39 cellular contexts compared by ENCODE assay signal in the genomic region with DNA sequence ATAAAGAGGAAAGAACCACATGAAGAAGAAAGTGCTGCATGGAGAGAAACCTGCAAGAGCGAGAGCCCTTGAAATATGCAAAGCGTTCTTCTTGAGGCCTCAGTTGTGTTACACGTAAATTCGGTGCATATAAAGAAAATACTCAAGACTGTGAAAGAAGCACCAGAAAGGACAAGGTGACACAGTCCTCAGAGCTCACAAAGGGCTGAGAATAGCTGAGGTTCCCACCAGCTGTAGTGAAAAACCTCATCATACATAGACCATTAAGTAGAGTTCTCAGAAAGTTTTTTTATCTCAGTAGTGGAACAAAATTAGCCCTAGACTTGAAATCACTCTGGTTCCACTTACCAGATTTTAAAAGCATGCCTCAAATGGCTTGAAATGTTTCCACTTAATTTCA.
"Had no signal": no experiment of that assay in that cellular context is flagged by ENCODE, and none has a peak within 500 bp of the region (broad histone marks: within the 10 kb centered on the region; RNA-seq: fewer than 3 reads in every experiment).

No MANE protein-coding gene starts in this region.

- H3K9me3 ChIP-seq: adrenal gland, ascending aorta, body of pancreas had no signal

- ATAC-seq: activated naive CD4-positive, alpha-beta T cell treated with anti-CD3 and anti-CD28 coated beads, Interleukin-2, amount 50 U/mL, for 72 hours; activated naive CD8-positive, alpha-beta T cell treated with anti-CD3 and anti-CD28 coated beads, Interleukin-2, amount 50 U/mL, for 24 hours; activated T-cell treated with anti-CD3 and anti-CD28 coated beads, Interleukin-2, amount 50 U/mL, for 4 hours; activated T-cell treated with anti-CD3 and anti-CD28 coated beads, Interleukin-2, amount 50 U/mL, for 72 hours; activated T-helper 17 cell treated with anti-CD3 and anti-CD28 coated beads, Interleukin-2, amount 50 U/mL, for 72 hours; body of pancreas had no signal

- H3K27me3 ChIP-seq: adrenal gland, ascending aorta, body of pancreas, brain microvascular endothelial cell, breast epithelium, cardiac muscle cell had no signal

- H3K27ac ChIP-seq: adrenal gland, ascending aorta, body of pancreas, brain microvascular endothelial cell, breast epithelium, cardiac muscle cell had no signal

- H3K36me3 Mint-ChIP-seq: activated naive CD4-positive, alpha-beta T cell treated with anti-CD3 and anti-CD28 coated beads, Interleukin-2, amount 10 ng/mL, durations not matched to agents 7 days and 5 days; activated naive CD4-positive, alpha-beta T cell treated with anti-CD3 and anti-CD28 coated beads, Interleukin-2, amount 50 U/mL, for 24 hours; activated naive CD4-positive, alpha-beta T cell treated with anti-CD3 and anti-CD28 coated beads, Interleukin-2, amount 50 U/mL, for 72 hours; activated naive CD8-positive, alpha-beta T cell; activated naive CD8-positive, alpha-beta T cell treated with anti-CD3 and anti-CD28 coated beads for 36 hours; activated naive CD8-positive, alpha-beta T cell treated with anti-CD3 and anti-CD28 coated beads, Interleukin-2, amount 10 ng/mL, durations not matched to agents 7 days and 5 days; brain had no signal

- H3K9me3 Mint-ChIP-seq: activated naive CD4-positive, alpha-beta T cell treated with anti-CD3 and anti-CD28 coated beads, Interleukin-2, amount 50 U/mL, for 24 hours; activated naive CD8-positive, alpha-beta T cell treated with anti-CD3 and anti-CD28 coated beads for 36 hours; activated naive CD8-positive, alpha-beta T cell treated with anti-CD3 and anti-CD28 coated beads, Interleukin-2, amount 10 ng/mL, durations not matched to agents 7 days and 5 days; activated naive CD8-positive, alpha-beta T cell treated with anti-CD3 and anti-CD28 coated beads, Interleukin-2, amount 50 U/mL, for 24 hours; activated T-cell treated with anti-CD3 and anti-CD28 coated beads, Interleukin-2, amount 50 U/mL, for 24 hours; activated T-cell treated with anti-CD3 and anti-CD28 coated beads, Interleukin-2, amount 50 U/mL, for 4 hours; activated T-helper 17 cell treated with anti-CD3 and anti-CD28 coated beads, Interleukin-2, amount 50 U/mL, for 72 hours; brain; central memory CD8-positive, alpha-beta T cell had no signal

- H3K4me1 Mint-ChIP-seq: activated naive CD4-positive, alpha-beta T cell treated with anti-CD3 and anti-CD28 coated beads, Interleukin-2, amount 10 ng/mL, durations not matched to agents 7 days and 5 days; activated naive CD4-positive, alpha-beta T cell treated with anti-CD3 and anti-CD28 coated beads, Interleukin-2, amount 50 U/mL, for 24 hours; activated naive CD8-positive, alpha-beta T cell treated with anti-CD3 and anti-CD28 coated beads for 36 hours; activated naive CD8-positive, alpha-beta T cell treated with anti-CD3 and anti-CD28 coated beads, Interleukin-2, amount 10 ng/mL, durations not matched to agents 7 days and 5 days; activated naive CD8-positive, alpha-beta T cell treated with anti-CD3 and anti-CD28 coated beads, Interleukin-2, amount 50 U/mL, for 24 hours; activated T-helper 17 cell treated with anti-CD3 and anti-CD28 coated beads, Interleukin-2, amount 50 U/mL, for 72 hours; brain; central memory CD8-positive, alpha-beta T cell had no signal

- H3K4me3 ChIP-seq: adrenal gland, ascending aorta, body of pancreas, breast epithelium, cardiac muscle cell had no signal

- H3K27me3 Mint-ChIP-seq: activated naive CD4-positive, alpha-beta T cell treated with anti-CD3 and anti-CD28 coated beads, Interleukin-2, amount 10 ng/mL, durations not matched to agents 7 days and 5 days; activated naive CD4-positive, alpha-beta T cell treated with anti-CD3 and anti-CD28 coated beads, Interleukin-2, amount 50 U/mL, for 24 hours; activated naive CD8-positive, alpha-beta T cell; activated naive CD8-positive, alpha-beta T cell treated with anti-CD3 and anti-CD28 coated beads for 36 hours; activated naive CD8-positive, alpha-beta T cell treated with anti-CD3 and anti-CD28 coated beads, Interleukin-2, amount 10 ng/mL, durations not matched to agents 7 days and 5 days; activated naive CD8-positive, alpha-beta T cell treated with anti-CD3 and anti-CD28 coated beads, Interleukin-2, amount 50 U/mL, for 24 hours; activated T-cell treated with anti-CD3 and anti-CD28 coated beads, Interleukin-2, amount 50 U/mL, for 24 hours; activated T-helper 17 cell treated with anti-CD3 and anti-CD28 coated beads, Interleukin-2, amount 50 U/mL, for 72 hours; brain; central memory CD8-positive, alpha-beta T cell had no signal

- FAIRE-seq: astrocyte, bronchial epithelial cell had no signal

- DNase-seq: activated effector memory CD4-positive, alpha-beta T cell treated with anti-CD3 and anti-CD28 coated beads, Interleukin-2, amount 50 U/mL, for 16 hours; activated effector memory CD4-positive, alpha-beta T cell treated with Interleukin-2 at 50 U/mL for 16 hours; activated gamma-delta T cell; activated gamma-delta T cell treated with Interleukin-2 at 50 U/mL for 16 hours; activated naive CD4-positive, alpha-beta T cell; activated naive CD4-positive, alpha-beta T cell treated with anti-CD3 and anti-CD28 coated beads for 36 hours; activated naive CD4-positive, alpha-beta T cell treated with anti-CD3 and anti-CD28 coated beads, Interleukin-2, amount 10 ng/mL, durations not matched to agents 7 days and 5 days; activated naive CD4-positive, alpha-beta T cell treated with anti-CD3 and anti-CD28 coated beads, Interleukin-2, amount 50 U/mL, for 16 hours; activated naive CD4-positive, alpha-beta T cell treated with Interleukin-2 at 50 U/mL for 16 hours; activated naive CD8-positive, alpha-beta T cell treated with anti-CD3 and anti-CD28 coated beads for 36 hours; activated naive CD8-positive, alpha-beta T cell treated with anti-CD3 and anti-CD28 coated beads, Interleukin-2, amount 10 ng/mL, durations not matched to agents 7 days and 5 days; activated naive CD8-positive, alpha-beta T cell treated with anti-CD3 and anti-CD28 coated beads, Interleukin-2, amount 50 U/mL, for 24 hours; activated T-cell treated with anti-CD3 and anti-CD28 coated beads, Interleukin-2, amount 50 U/mL, for 24 hours; activated T-cell treated with anti-CD3 and anti-CD28 coated beads, Interleukin-2, amount 50 U/mL, for 4 hours; activated T-cell treated with anti-CD3 and anti-CD28 coated beads, Interleukin-2, amount 50 U/mL, for 48 hours; activated T-cell treated with anti-CD3 and anti-CD28 coated beads, Interleukin-2, amount 50 U/mL, for 72 hours; adrenal gland; amniotic stem cell; amygdala; anterior cingulate cortex; aorta; body of pancreas; brain microvascular endothelial cell; caudate nucleus; central memory CD4-positive, alpha-beta T cell; cerebellar nuclear complex had no signal

- H3K4me1 ChIP-seq: adrenal gland, ascending aorta, body of pancreas, breast epithelium had no signal

- H3K36me3 ChIP-seq: adrenal gland, ascending aorta, brain microvascular endothelial cell, breast epithelium, cardiac muscle cell had no signal

- H3K4me3 Mint-ChIP-seq: activated naive CD4-positive, alpha-beta T cell treated with anti-CD3 and anti-CD28 coated beads for 36 hours; activated naive CD4-positive, alpha-beta T cell treated with anti-CD3 and anti-CD28 coated beads, Interleukin-2, amount 10 ng/mL, durations not matched to agents 7 days and 5 days; activated naive CD4-positive, alpha-beta T cell treated with anti-CD3 and anti-CD28 coated beads, Interleukin-2, amount 50 U/mL, for 24 hours; activated naive CD8-positive, alpha-beta T cell; activated naive CD8-positive, alpha-beta T cell treated with anti-CD3 and anti-CD28 coated beads for 36 hours; activated naive CD8-positive, alpha-beta T cell treated with anti-CD3 and anti-CD28 coated beads, Interleukin-2, amount 10 ng/mL, durations not matched to agents 7 days and 5 days; activated naive CD8-positive, alpha-beta T cell treated with anti-CD3 and anti-CD28 coated beads, Interleukin-2, amount 50 U/mL, for 24 hours; activated T-cell treated with anti-CD3 and anti-CD28 coated beads, Interleukin-2, amount 50 U/mL, for 24 hours; activated T-cell treated with anti-CD3 and anti-CD28 coated beads, Interleukin-2, amount 50 U/mL, for 4 hours; activated T-cell treated with anti-CD3 and anti-CD28 coated beads, Interleukin-2, amount 50 U/mL, for 72 hours; activated T-helper 1 cell treated with anti-CD3 and anti-CD28 coated beads, Interleukin-12 subunit alpha, Interleukin-12 subunit beta, Interleukin-2, Interleukin-4 antibody, amounts not matched to agents 30 ng/mL and 10 ng/mL and 1 ng/mL, durations not matched to agents 14 hours and 24 hours and 36 hours; activated T-helper 17 cell treated with anti-CD3 and anti-CD28 coated beads, Interleukin-2, amount 50 U/mL, for 72 hours; brain; central memory CD8-positive, alpha-beta T cell had no signal

- H3K27ac Mint-ChIP-seq: activated naive CD4-positive, alpha-beta T cell treated with anti-CD3 and anti-CD28 coated beads for 36 hours; activated naive CD4-positive, alpha-beta T cell treated with anti-CD3 and anti-CD28 coated beads, Interleukin-2, amount 10 ng/mL, durations not matched to agents 7 days and 5 days; activated naive CD4-positive, alpha-beta T cell treated with anti-CD3 and anti-CD28 coated beads, Interleukin-2, amount 50 U/mL, for 24 hours; activated naive CD4-positive, alpha-beta T cell treated with anti-CD3 and anti-CD28 coated beads, Interleukin-2, amount 50 U/mL, for 72 hours; activated naive CD8-positive, alpha-beta T cell; activated naive CD8-positive, alpha-beta T cell treated with anti-CD3 and anti-CD28 coated beads for 36 hours; activated naive CD8-positive, alpha-beta T cell treated with anti-CD3 and anti-CD28 coated beads, Interleukin-2, amount 10 ng/mL, durations not matched to agents 7 days and 5 days; activated naive CD8-positive, alpha-beta T cell treated with anti-CD3 and anti-CD28 coated beads, Interleukin-2, amount 50 U/mL, for 24 hours; activated T-cell treated with anti-CD3 and anti-CD28 coated beads, Interleukin-2, amount 50 U/mL, for 24 hours; activated T-cell treated with anti-CD3 and anti-CD28 coated beads, Interleukin-2, amount 50 U/mL, for 72 hours; activated T-helper 1 cell treated with anti-CD3 and anti-CD28 coated beads, Interleukin-12 subunit alpha, Interleukin-12 subunit beta, Interleukin-2, Interleukin-4 antibody, amounts not matched to agents 30 ng/mL and 10 ng/mL and 1 ng/mL, durations not matched to agents 14 hours and 24 hours and 36 hours; activated T-helper 17 cell treated with anti-CD3 and anti-CD28 coated beads, Interleukin-2, amount 50 U/mL, for 72 hours; activated T-helper 2 cell treated with anti-CD3 and anti-CD28 coated beads, Interferon-gamma antibody, Interleukin-2, Interleukin-4, amounts not matched to agents 10 μg/mL and 5 μg/mL and 100 μg/mL, durations not matched to agents 14 hours and 24 hours and 36 hours; brain had no signal
